In genomic region chr3:4497005-4497692, GRCh38 we compare ENCODE assay signal across 14 cellular contexts. TPM values are rescaled to one million over a fixed set of nuclear protein-coding genes. Genes with fewer than 3 reads are reported as not detected.
A peak's percentile ranks its signal among the peaks of the same experiment; 100 is the strongest.
DNase-seq lines count a peak whose midpoint lies in the region; ATAC-seq and TF ChIP-seq lines count a peak whose summit lies in the region.
"Had no signal": no experiment of that assay in that cellular context is flagged by ENCODE, and none has a peak within 500 bp of the region (broad histone marks: within the 10 kb centered on the region; RNA-seq: fewer than 3 reads in every experiment).

No MANE protein-coding gene starts in this region.

- peak overlapping the region; percentile 97 for H3K4me3 Mint-ChIP-seq in stimulated activated naive CD8-positive, alpha-beta T cell treated with anti-CD3 and anti-CD28 coated beads, Interleukin-15, Interleukin-2, amounts not matched to agents 100 ng/mL and 50 ng/mL, for 24 hours
- H3K4me3 Mint-ChIP-seq in activated B cell treated with CpG ODN at 0.5 μM for 24 hours (no peak overlapping the region), mesothelial cell of epicardium (no peak overlapping the region)
- no peak overlapping the region for H3K4me3 Mint-ChIP-seq in activated CD4-positive, alpha-beta memory T cell treated with anti-CD3 and anti-CD28 coated beads, Interleukin-2, amount 10 ng/mL, durations not matched to agents 7 days and 5 days
- H3K4me3 Mint-ChIP-seq: H9 had no signal

- H3K36me3 ChIP-seq in hepatocyte (replicated peaks; ENCODE audit: insufficient read depth, low read depth): no peaks in the 10 kb centered on the region

- no peaks in the 10 kb centered on the region for H4K20me1 ChIP-seq in hepatocyte (ENCODE audit: insufficient read depth, poor library complexity, severe bottlenecking)

- H3K4me3 ChIP-seq in hepatocyte: no peak overlapping the region

- H3K4me1 ChIP-seq in hepatocyte (ENCODE audit: insufficient read depth): peaks cover 6% of the 10 kb centered on the region

- CTCF ChIA-PET in activated B cell treated with CpG ODN at 0.5 μM for 24 hours (lab: Charles Lee): no interaction called here
- CTCF ChIA-PET in activated CD4-positive, alpha-beta memory T cell treated with anti-CD3 and anti-CD28 coated beads, Interleukin-2, amount 10 ng/mL, durations not matched to agents 7 days and 5 days (lab: Charles Lee): interaction anchor here (1.2 kb wide), 1 partner anchor 146 kb away, joined by 3 read pairs; no protein-coding TSS in a partner anchor

- H3K27me3 Mint-ChIP-seq in stimulated activated naive CD8-positive, alpha-beta T cell treated with anti-CD3 and anti-CD28 coated beads, Interleukin-15, Interleukin-2, amounts not matched to agents 100 ng/mL and 50 ng/mL, for 24 hours: no peaks in the 10 kb centered on the region
- H3K27me3 Mint-ChIP-seq in activated B cell treated with CpG ODN at 0.5 μM for 24 hours: no peaks in the 10 kb centered on the region
- H3K27me3 Mint-ChIP-seq in activated CD4-positive, alpha-beta memory T cell treated with anti-CD3 and anti-CD28 coated beads, Interleukin-2, amount 10 ng/mL, durations not matched to agents 7 days and 5 days: peaks cover 1% of the 10 kb centered on the region
- H3K27me3 Mint-ChIP-seq in mesothelial cell of epicardium (ENCODE audit: low read depth): peaks cover 49% of the 10 kb centered on the region

- POLR2A ChIA-PET in activated B cell treated with CpG ODN at 0.5 μM for 24 hours (lab: Charles Lee): interaction anchor here (0.6 to 6.2 kb wide), 3 partner anchors 11 to 22 kb away, joined by 3 to 155 read pairs (median 4); no protein-coding TSS in a partner anchor
- POLR2A ChIA-PET in activated CD4-positive, alpha-beta memory T cell treated with anti-CD3 and anti-CD28 coated beads, Interleukin-2, amount 10 ng/mL, durations not matched to agents 7 days and 5 days (lab: Charles Lee): interaction anchor here (0.9 to 6.1 kb wide), 3 partner anchors 11 to 30 kb away, joined by 3 to 60 read pairs (median 7); partner anchors contain the start of gene SUMF1

- no peaks in the 10 kb centered on the region for H3K9me2 ChIP-seq in hepatocyte (replicated peaks; ENCODE audit: insufficient read depth)

- H3K9me3 Mint-ChIP-seq in stimulated activated naive CD8-positive, alpha-beta T cell treated with anti-CD3 and anti-CD28 coated beads, Interleukin-15, Interleukin-2, amounts not matched to agents 100 ng/mL and 50 ng/mL, for 24 hours: no peaks in the 10 kb centered on the region
- H3K9me3 Mint-ChIP-seq in activated B cell treated with CpG ODN at 0.5 μM for 24 hours (no peaks in the 10 kb centered on the region), mesothelial cell of epicardium (no peaks in the 10 kb centered on the region)
- H3K9me3 Mint-ChIP-seq in activated CD4-positive, alpha-beta memory T cell treated with anti-CD3 and anti-CD28 coated beads, Interleukin-2, amount 10 ng/mL, durations not matched to agents 7 days and 5 days: no peaks in the 10 kb centered on the region
- H3K9me3 Mint-ChIP-seq: H9 had no signal

- no peak overlapping the region for H2AFZ ChIP-seq in hepatocyte

- peak overlapping the region; percentile 87 for H3K4me2 ChIP-seq in hepatocyte

- peaks cover 68% of the 10 kb centered on the region for H3K36me3 Mint-ChIP-seq in stimulated activated naive CD8-positive, alpha-beta T cell treated with anti-CD3 and anti-CD28 coated beads, Interleukin-15, Interleukin-2, amounts not matched to agents 100 ng/mL and 50 ng/mL, for 24 hours (ENCODE audit: low read depth)
- H3K36me3 Mint-ChIP-seq in activated B cell treated with CpG ODN at 0.5 μM for 24 hours (ENCODE audit: low read depth) (peaks cover 69% of the 10 kb centered on the region), mesothelial cell of epicardium (no peaks in the 10 kb centered on the region)
- H3K36me3 Mint-ChIP-seq in activated CD4-positive, alpha-beta memory T cell treated with anti-CD3 and anti-CD28 coated beads, Interleukin-2, amount 10 ng/mL, durations not matched to agents 7 days and 5 days (ENCODE audit: low read depth): peaks cover 54% of the 10 kb centered on the region

- H3K27ac ChIP-seq in hepatocyte: no peak overlapping the region

- intact Hi-C loops in activated B cell treated with CpG ODN at 0.5 μM for 24 hours (cut with micrococcal nuclease): loop anchor here (10.0 kb wide), 1 partner anchor 488 kb away; no protein-coding TSS in a partner anchor

- no peak for TF ChIP-seq CTCF in activated B cell treated with CpG ODN at 0.5 μM for 24 hours (IDR thresholded peaks at IDR 0.05)
- no peak for TF ChIP-seq CTCF in hepatocyte (IDR thresholded peaks at IDR 0.05; ENCODE audit: poor library complexity)
- no peak for TF ChIP-seq CTCF in mesothelial cell of epicardium (IDR thresholded peaks at IDR 0.05; ENCODE audit: unreplicated experiment)

- H3K79me2 ChIP-seq in hepatocyte: peaks cover 16% of the 10 kb centered on the region

- no peak for ATAC-seq in stimulated activated naive CD8-positive, alpha-beta T cell treated with anti-CD3 and anti-CD28 coated beads, Interleukin-15, Interleukin-2, amounts not matched to agents 100 U/mL and 50 U/mL, for 24 hours
- ATAC-seq in activated B cell treated with CpG ODN at 0.5 μM for 24 hours (ENCODE audit: low read depth) (no peak), GM19023 (IDR thresholded peaks at IDR 0.05; ENCODE audit: unreplicated experiment) (no peak)

- WGBS in hepatocyte (ENCODE audit: low lambda C conversion rate, missing lambda C conversion rate): 75% methylated on average over 5 of the region's 5 CpGs

- H3K27ac Mint-ChIP-seq in stimulated activated naive CD8-positive, alpha-beta T cell treated with anti-CD3 and anti-CD28 coated beads, Interleukin-15, Interleukin-2, amounts not matched to agents 100 ng/mL and 50 ng/mL, for 24 hours: no peak overlapping the region
- H3K27ac Mint-ChIP-seq in activated B cell treated with CpG ODN at 0.5 μM for 24 hours (peak overlapping the region; percentile 92), mesothelial cell of epicardium (no peak overlapping the region)
- H3K27ac Mint-ChIP-seq in activated CD4-positive, alpha-beta memory T cell treated with anti-CD3 and anti-CD28 coated beads, Interleukin-2, amount 10 ng/mL, durations not matched to agents 7 days and 5 days: no peak overlapping the region
- H3K27ac Mint-ChIP-seq: H9 had no signal

- H3K9me3 ChIP-seq in hepatocyte (ENCODE audit: low read depth): no peaks in the 10 kb centered on the region

- DNase-seq in stimulated activated naive CD8-positive, alpha-beta T cell treated with anti-CD3 and anti-CD28 coated beads, Interleukin-15, Interleukin-2, amounts not matched to agents 100 U/mL and 50 U/mL, for 24 hours: no peak
- DNase-seq in activated B cell treated with CpG ODN at 0.5 μM for 24 hours (no peak), hepatocyte (ENCODE audit: low spot score) (no peak), mesothelial cell of epicardium (ENCODE audit: low spot score in 2 of 2, unreplicated experiment in 2 of 2) (no peak)
- no peak for DNase-seq in activated CD4-positive, alpha-beta memory T cell treated with anti-CD3 and anti-CD28 coated beads, Interleukin-2, amount 10 ng/mL, durations not matched to agents 7 days and 5 days
- DNase-seq: Calu3, H9, MV-4-11, NCI-H1417 treated with DMSO at 0.1 percent for 48 hours, NCI-H1930, NCI-H69, SIG-M5 had no signal

- H3K27me3 ChIP-seq in hepatocyte: no peaks in the 10 kb centered on the region

- peaks cover 45% of the 10 kb centered on the region for H3K4me1 Mint-ChIP-seq in stimulated activated naive CD8-positive, alpha-beta T cell treated with anti-CD3 and anti-CD28 coated beads, Interleukin-15, Interleukin-2, amounts not matched to agents 100 ng/mL and 50 ng/mL, for 24 hours (ENCODE audit: low read depth)
- H3K4me1 Mint-ChIP-seq in activated B cell treated with CpG ODN at 0.5 μM for 24 hours (peaks cover 67% of the 10 kb centered on the region), mesothelial cell of epicardium (peaks cover 26% of the 10 kb centered on the region)
- peaks cover 31% of the 10 kb centered on the region for H3K4me1 Mint-ChIP-seq in activated CD4-positive, alpha-beta memory T cell treated with anti-CD3 and anti-CD28 coated beads, Interleukin-2, amount 10 ng/mL, durations not matched to agents 7 days and 5 days

RNA-seq across cellular contexts. Expression of gene ITPR1, which starts 4.0 kb away (rescaled TPM):
- total RNA-seq in activated B cell treated with CpG ODN at 0.5 μM for 24 hours (116 and 143 TPM in 2 replicates), hepatocyte (79.1 and 90.8 TPM in 2 replicates), mesothelial cell of epicardium (21.2 to 21.3 TPM (median 21.3 TPM) in 3 replicates)
- 46.8 and 54.8 TPM in 2 replicates for polyA plus RNA-seq in hepatocyte
- total RNA-seq in activated CD4-positive, alpha-beta memory T cell treated with anti-CD3 and anti-CD28 coated beads, Interleukin-2, amount 10 ng/mL, durations not matched to agents 7 days and 5 days: 10 to 100 TPM; 59.6 to 64.3 TPM

RNA-seq across cellular contexts. Expression of gene SUMF1, which starts 30.1 kb away (rescaled TPM):
- total RNA-seq in activated B cell treated with CpG ODN at 0.5 μM for 24 hours (18.4 and 20.7 TPM in 2 replicates), hepatocyte (49.6 and 59.0 TPM in 2 replicates), mesothelial cell of epicardium (26.5 to 31.3 TPM (median 28.7 TPM) in 3 replicates)
- polyA plus RNA-seq in hepatocyte: 43.1 and 55.5 TPM in 2 replicates
- 1 to 10 TPM; 7.1 to 7.3 TPM for total RNA-seq in activated CD4-positive, alpha-beta memory T cell treated with anti-CD3 and anti-CD28 coated beads, Interleukin-2, amount 10 ng/mL, durations not matched to agents 7 days and 5 days
